ENCODE assay signal across 16 cellular contexts in genomic region chr11:96008161-96008560, GRCh38.
"Had no signal": no experiment of that assay in that cellular context is flagged by ENCODE, and none has a peak within 500 bp of the region (broad histone marks: within the 10 kb centered on the region; RNA-seq: fewer than 3 reads in every experiment).

No MANE protein-coding gene starts in this region.

- H3K36me3 ChIP-seq: gastroesophageal sphincter, left ventricle myocardium inferior, ovary had no signal

- H3K9me3 ChIP-seq: gastroesophageal sphincter, left ventricle myocardium inferior, ovary had no signal

- H3K4me3 ChIP-seq: dorsolateral prefrontal cortex, gastroesophageal sphincter, left ventricle myocardium inferior, ovary had no signal

- H3K27me3 ChIP-seq: dorsolateral prefrontal cortex, gastroesophageal sphincter, ovary had no signal

- DNase-seq: activated CD4-positive, alpha-beta T cell treated with anti-CD3 and anti-CD28 coated beads for 4 hours; activated CD8-positive, alpha-beta T cell treated with anti-CD3 and anti-CD28 coated beads for 36 hours; activated naive CD4-positive, alpha-beta T cell treated with anti-CD3 and anti-CD28 coated beads, Interleukin-2, amount 10 ng/mL, durations not matched to agents 7 days and 5 days; amygdala; cerebellar nuclear complex; dorsolateral prefrontal cortex; kidney; left ventricle myocardium inferior; mesendoderm; nephron progenitor cell; ovary; stimulated activated CD4-positive, alpha-beta T cell treated with anti-CD3 and anti-CD28 coated beads, Interleukin-15, amount 100 ng/mL, for 24 hours; stimulated activated CD4-positive, alpha-beta T cell treated with anti-CD3 and anti-CD28 coated beads, Interleukin-4, amount 100 ng/mL, for 24 hours had no signal

- H3K27ac ChIP-seq: dorsolateral prefrontal cortex, gastroesophageal sphincter, left ventricle myocardium inferior, ovary had no signal

- H3K4me3 Mint-ChIP-seq: activated CD8-positive, alpha-beta T cell treated with anti-CD3 and anti-CD28 coated beads for 36 hours; activated naive CD4-positive, alpha-beta T cell treated with anti-CD3 and anti-CD28 coated beads, Interleukin-2, amount 10 ng/mL, durations not matched to agents 7 days and 5 days; nephron progenitor cell; stimulated activated naive CD8-positive, alpha-beta T cell treated with anti-CD3 and anti-CD28 coated beads, Interleukin-15, Interleukin-2, amounts not matched to agents 100 ng/mL and 50 ng/mL, for 24 hours; T-helper 1 cell treated with Interleukin-12 subunit alpha and Interleukin-12 subunit beta and Interleukin-4 antibody, amounts not matched to agents 30 μg/mL and 1 μg/mL, for 36 hours had no signal

- H3K27me3 Mint-ChIP-seq: activated CD8-positive, alpha-beta T cell treated with anti-CD3 and anti-CD28 coated beads for 36 hours; activated naive CD4-positive, alpha-beta T cell treated with anti-CD3 and anti-CD28 coated beads, Interleukin-2, amount 10 ng/mL, durations not matched to agents 7 days and 5 days; stimulated activated naive CD8-positive, alpha-beta T cell treated with anti-CD3 and anti-CD28 coated beads, Interleukin-15, Interleukin-2, amounts not matched to agents 100 ng/mL and 50 ng/mL, for 24 hours had no signal

- H3K9me3 Mint-ChIP-seq: activated CD8-positive, alpha-beta T cell treated with anti-CD3 and anti-CD28 coated beads for 36 hours; activated naive CD4-positive, alpha-beta T cell treated with anti-CD3 and anti-CD28 coated beads, Interleukin-2, amount 10 ng/mL, durations not matched to agents 7 days and 5 days; stimulated activated naive CD8-positive, alpha-beta T cell treated with anti-CD3 and anti-CD28 coated beads, Interleukin-15, Interleukin-2, amounts not matched to agents 100 ng/mL and 50 ng/mL, for 24 hours; T-helper 1 cell treated with Interleukin-12 subunit alpha and Interleukin-12 subunit beta and Interleukin-4 antibody, amounts not matched to agents 30 μg/mL and 1 μg/mL, for 36 hours had no signal

- H3K27ac Mint-ChIP-seq: activated CD8-positive, alpha-beta T cell treated with anti-CD3 and anti-CD28 coated beads for 36 hours; activated naive CD4-positive, alpha-beta T cell treated with anti-CD3 and anti-CD28 coated beads, Interleukin-2, amount 10 ng/mL, durations not matched to agents 7 days and 5 days; nephron progenitor cell; stimulated activated naive CD8-positive, alpha-beta T cell treated with anti-CD3 and anti-CD28 coated beads, Interleukin-15, Interleukin-2, amounts not matched to agents 100 ng/mL and 50 ng/mL, for 24 hours; T-helper 1 cell treated with Interleukin-12 subunit alpha and Interleukin-12 subunit beta and Interleukin-4 antibody, amounts not matched to agents 30 μg/mL and 1 μg/mL, for 36 hours had no signal
